ENCODE assay signal across 25 cellular contexts in the genomic region with DNA sequence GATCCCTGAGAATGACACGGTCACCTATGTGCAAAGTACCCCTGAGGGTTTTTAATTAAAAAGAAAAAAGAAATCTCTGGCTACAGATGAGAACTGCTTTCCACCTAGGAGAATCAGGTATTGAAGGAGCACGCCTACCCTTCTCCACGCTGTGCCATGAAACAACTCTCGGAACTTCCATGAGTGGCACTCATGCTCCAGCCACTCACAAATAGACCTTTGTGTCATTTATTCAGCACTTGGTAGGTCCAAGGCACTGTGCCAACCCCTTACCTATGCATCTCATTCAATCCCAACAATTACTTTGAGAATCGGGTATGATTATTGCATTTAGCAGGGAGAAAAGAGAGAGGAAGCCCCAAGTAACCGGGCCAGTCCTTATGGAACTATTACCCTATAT. TPM values are rescaled to one million over a fixed set of nuclear protein-coding genes. Genes with fewer than 3 reads are reported as not detected.
DNase-seq lines count a peak whose midpoint lies in the region; ATAC-seq and TF ChIP-seq lines count a peak whose summit lies in the region.
"Had no signal": no experiment of that assay in that cellular context is flagged by ENCODE, and none has a peak within 500 bp of the region (broad histone marks: within the 10 kb centered on the region; RNA-seq: fewer than 3 reads in every experiment).

No MANE protein-coding gene starts in this region.

- no peaks in the 10 kb centered on the region for H3K27me3 Mint-ChIP-seq in activated CD4-positive, alpha-beta memory T cell treated with anti-CD3 and anti-CD28 coated beads for 36 hours
- peaks cover 12% of the 10 kb centered on the region for H3K27me3 Mint-ChIP-seq in activated CD4-positive, alpha-beta memory T cell treated with anti-CD3 and anti-CD28 coated beads, Interleukin-2, amount 10 ng/mL, durations not matched to agents 7 days and 5 days
- no peaks in the 10 kb centered on the region for H3K27me3 Mint-ChIP-seq in activated T-helper 17 cell treated with anti-CD3 and anti-CD28 coated beads, Interleukin-2, amount 50 U/mL, for 72 hours
- H3K27me3 Mint-ChIP-seq: activated naive CD4-positive, alpha-beta T cell treated with anti-CD3 and anti-CD28 coated beads, Interleukin-2, amount 50 U/mL, for 24 hours had no signal

- H3K4me1 Mint-ChIP-seq in activated CD4-positive, alpha-beta memory T cell treated with anti-CD3 and anti-CD28 coated beads for 36 hours (ENCODE audit: low read depth), result peaks cover 90% of the 10 kb centered on the region
- peaks cover 67% of the 10 kb centered on the region for H3K4me1 Mint-ChIP-seq in activated CD4-positive, alpha-beta memory T cell treated with anti-CD3 and anti-CD28 coated beads, Interleukin-2, amount 10 ng/mL, durations not matched to agents 7 days and 5 days
- H3K4me1 Mint-ChIP-seq in activated T-helper 17 cell treated with anti-CD3 and anti-CD28 coated beads, Interleukin-2, amount 50 U/mL, for 72 hours, result peaks cover 67% of the 10 kb centered on the region

- WGBS in spleen, 5 donors, result 92 to 98% (median 94%) methylated on average over 6 of the region's 6 CpGs

- H4K20me1 ChIP-seq in DND-41 (ENCODE audit: insufficient read depth, low read length), result no peaks in the 10 kb centered on the region

- CTCF ChIA-PET in activated CD4-positive, alpha-beta memory T cell treated with anti-CD3 and anti-CD28 coated beads for 36 hours (lab: Charles Lee), result interaction anchor here (1.1 to 2.8 kb wide), 2 partner anchors 30 to 51 kb away, joined by 4 to 10 read pairs; no protein-coding TSS in a partner anchor
- CTCF ChIA-PET in activated CD4-positive, alpha-beta memory T cell treated with anti-CD3 and anti-CD28 coated beads, Interleukin-2, amount 10 ng/mL, durations not matched to agents 7 days and 5 days (lab: Charles Lee), result no interaction called here

- peaks cover 4% of the 10 kb centered on the region for H3K9me3 Mint-ChIP-seq in activated CD4-positive, alpha-beta memory T cell treated with anti-CD3 and anti-CD28 coated beads for 36 hours
- H3K9me3 Mint-ChIP-seq in activated CD4-positive, alpha-beta memory T cell treated with anti-CD3 and anti-CD28 coated beads, Interleukin-2, amount 10 ng/mL, durations not matched to agents 7 days and 5 days, result peaks cover 1% of the 10 kb centered on the region
- no peaks in the 10 kb centered on the region for H3K9me3 Mint-ChIP-seq in activated T-helper 17 cell treated with anti-CD3 and anti-CD28 coated beads, Interleukin-2, amount 50 U/mL, for 72 hours

- peak overlapping the region; percentile 65 for H3K27ac Mint-ChIP-seq in activated CD4-positive, alpha-beta memory T cell treated with anti-CD3 and anti-CD28 coated beads for 36 hours
- no peak overlapping the region for H3K27ac Mint-ChIP-seq in activated CD4-positive, alpha-beta memory T cell treated with anti-CD3 and anti-CD28 coated beads, Interleukin-2, amount 10 ng/mL, durations not matched to agents 7 days and 5 days
- peak overlapping the region; percentile 87 for H3K27ac Mint-ChIP-seq in activated T-helper 17 cell treated with anti-CD3 and anti-CD28 coated beads, Interleukin-2, amount 50 U/mL, for 72 hours
- H3K27ac Mint-ChIP-seq: neural progenitor cell had no signal

- TF ChIP-seq POLR2A in spleen (IDR thresholded peaks at IDR 0.05), result no peak

- H3K27ac ChIP-seq in DND-41 (ENCODE audit: low read length), result peak overlapping the region; percentile 94
- H3K27ac ChIP-seq in spleen, result peak overlapping the region in 5 of 8 donors; percentile 75 to 82 (median 78)
- H3K27ac ChIP-seq: neural progenitor cell, parathyroid adenoma, RWPE1, thoracic aorta, vagina had no signal

- no peak overlapping the region for H3K4me3 Mint-ChIP-seq in activated CD4-positive, alpha-beta memory T cell treated with anti-CD3 and anti-CD28 coated beads for 36 hours
- H3K4me3 Mint-ChIP-seq in activated CD4-positive, alpha-beta memory T cell treated with anti-CD3 and anti-CD28 coated beads, Interleukin-2, amount 10 ng/mL, durations not matched to agents 7 days and 5 days, result no peak overlapping the region
- peak overlapping the region; percentile 63 for H3K4me3 Mint-ChIP-seq in activated T-helper 17 cell treated with anti-CD3 and anti-CD28 coated beads, Interleukin-2, amount 50 U/mL, for 72 hours
- H3K4me3 Mint-ChIP-seq: neural progenitor cell had no signal

- ATAC-seq in DND-41 (ENCODE audit: insufficient read depth, low read depth) (no peak), GM19397 (IDR thresholded peaks at IDR 0.05; ENCODE audit: unreplicated experiment) (no peak), GM18520 (IDR thresholded peaks at IDR 0.05; ENCODE audit: unreplicated experiment) (no peak)
- no peak for ATAC-seq in activated T-helper 17 cell treated with anti-CD3 and anti-CD28 coated beads, Interleukin-2, amount 50 U/mL, for 72 hours (replicated peaks)
- ATAC-seq: HepG2, left colon had no signal

- H3K4me2 ChIP-seq in DND-41 (ENCODE audit: insufficient read depth, low read length), result no peak overlapping the region; the same call in 1 of the 2 replicates
- H3K4me2 ChIP-seq: neural progenitor cell had no signal

- no peaks in the 10 kb centered on the region for H3K27me3 ChIP-seq in DND-41 (ENCODE audit: insufficient read depth, low read length, poor library complexity)
- H3K27me3 ChIP-seq in spleen (replicated peaks in 1 of 7), result no peaks in the 10 kb centered on the region
- H3K27me3 ChIP-seq: neural progenitor cell, vagina had no signal

- H3K9me3 ChIP-seq in DND-41 (ENCODE audit: insufficient read depth, low read length, severe bottlenecking), result no peaks in the 10 kb centered on the region
- no peaks in the 10 kb centered on the region for H3K9me3 ChIP-seq in spleen
- H3K9me3 ChIP-seq: thoracic aorta, vagina had no signal

- H3K4me1 ChIP-seq in DND-41 (ENCODE audit: insufficient read depth, low read length), result peaks cover 65% of the 10 kb centered on the region
- H3K4me1 ChIP-seq in spleen, result peaks cover 14 to 70% (median 42%) of the 10 kb centered on the region in 6 donors
- H3K4me1 ChIP-seq: parathyroid adenoma had no signal

- H3K79me2 ChIP-seq in DND-41 (ENCODE audit: insufficient read depth, low read length), result no peaks in the 10 kb centered on the region
- H3K79me2 ChIP-seq: parathyroid adenoma had no signal

- no peak overlapping the region for H3K4me3 ChIP-seq in DND-41 (ENCODE audit: low read depth in 1 of 2, low read length in 2 of 2)
- no peak overlapping the region for H3K4me3 ChIP-seq in spleen
- H3K4me3 ChIP-seq: neural progenitor cell, skin epidermis, thoracic aorta, vagina had no signal

- POLR2A ChIA-PET in activated CD4-positive, alpha-beta memory T cell treated with anti-CD3 and anti-CD28 coated beads for 36 hours (lab: Charles Lee), result no interaction called here
- POLR2A ChIA-PET in activated CD4-positive, alpha-beta memory T cell treated with anti-CD3 and anti-CD28 coated beads, Interleukin-2, amount 10 ng/mL, durations not matched to agents 7 days and 5 days (lab: Charles Lee), result interaction anchor here (0.9 to 5.1 kb wide), 4 partner anchors 25 to 46 kb away, joined by 3 to 37 read pairs (median 26); a partner anchor contains a TSS

- no peak overlapping the region for H2AFZ ChIP-seq in DND-41 (ENCODE audit: low read depth, low read length)
- H2AFZ ChIP-seq: neural progenitor cell, parathyroid adenoma had no signal

- no peaks in the 10 kb centered on the region for H3K36me3 ChIP-seq in DND-41 (ENCODE audit: insufficient read depth, low read length)
- H3K36me3 ChIP-seq in spleen, result no peaks in the 10 kb centered on the region
- H3K36me3 ChIP-seq: neural progenitor cell, thoracic aorta, vagina had no signal

- intact Hi-C loops in activated CD4-positive, alpha-beta memory T cell treated with anti-CD3 and anti-CD28 coated beads for 36 hours (cut with micrococcal nuclease), result loop anchor here (1.0 to 10.0 kb wide), 3 partner anchors 26 to 50 kb away; no protein-coding TSS in a partner anchor
- intact Hi-C loops in spleen (cut with DNase I; ENCODE audit: low total_unique reads), result no loop called here

- peaks cover 1% of the 10 kb centered on the region for H3K36me3 Mint-ChIP-seq in activated CD4-positive, alpha-beta memory T cell treated with anti-CD3 and anti-CD28 coated beads for 36 hours
- peaks cover 1% of the 10 kb centered on the region for H3K36me3 Mint-ChIP-seq in activated CD4-positive, alpha-beta memory T cell treated with anti-CD3 and anti-CD28 coated beads, Interleukin-2, amount 10 ng/mL, durations not matched to agents 7 days and 5 days (ENCODE audit: low read depth)
- no peaks in the 10 kb centered on the region for H3K36me3 Mint-ChIP-seq in activated T-helper 17 cell treated with anti-CD3 and anti-CD28 coated beads, Interleukin-2, amount 50 U/mL, for 72 hours (ENCODE audit: low read depth)
- H3K36me3 Mint-ChIP-seq: activated naive CD4-positive, alpha-beta T cell treated with anti-CD3 and anti-CD28 coated beads, Interleukin-2, amount 50 U/mL, for 24 hours; immature natural killer cell; neural progenitor cell had no signal

- H3K9ac ChIP-seq in DND-41 (ENCODE audit: low read depth, low read length), result peak overlapping the region; percentile 45
- H3K9ac ChIP-seq: neural progenitor cell, parathyroid adenoma had no signal

- no peak for DNase-seq in activated CD4-positive, alpha-beta memory T cell treated with anti-CD3 and anti-CD28 coated beads for 36 hours
- no peak for DNase-seq in activated CD4-positive, alpha-beta memory T cell treated with anti-CD3 and anti-CD28 coated beads, Interleukin-2, amount 10 ng/mL, durations not matched to agents 7 days and 5 days
- DNase-seq in DND-41 (no peak), spleen (no peak), NCI-H2196 (lab: John Stamatoyannopoulos, UW; ENCODE audit: unreplicated experiment) (no peak)
- DNase-seq: activated CD8-positive, alpha-beta memory T cell treated with anti-CD3 and anti-CD28 coated beads, Interleukin-2, amount 50 U/mL, for 48 hours; aorta; erythroblast; Kasumi-1; left colon; mammary epithelial cell; NCI-H1417 treated with DMSO at 0.1 percent for 48 hours; NCI-H2081 treated with DMSO at 0.1 percent for 48 hours had no signal

- no peak for TF ChIP-seq CTCF in DND-41 (IDR thresholded peaks at IDR 0.05; ENCODE audit: borderline replicate concordance, extremely low read depth, low read length, poor library complexity, severe bottlenecking)
- TF ChIP-seq CTCF in spleen (IDR thresholded peaks at IDR 0.05 in 8 of 11, conservative IDR thresholded peaks at IDR 0.05 in 3 of 11), result no peak

RNA-seq across cellular contexts. Expression of a gene that starts 44.9 kb away (rescaled TPM):
- total RNA-seq in activated CD4-positive, alpha-beta memory T cell treated with anti-CD3 and anti-CD28 coated beads for 36 hours, result 10 to 100 TPM; 48.9 to 49.0 TPM
- total RNA-seq in activated CD4-positive, alpha-beta memory T cell treated with anti-CD3 and anti-CD28 coated beads, Interleukin-2, amount 10 ng/mL, durations not matched to agents 7 days and 5 days, result 10 to 100 TPM; 94.0 to 94.4 TPM
- 10 to 100 TPM; 59.6 to 76.7 TPM for total RNA-seq in activated T-helper 17 cell treated with anti-CD3 and anti-CD28 coated beads, Interleukin-2, amount 50 U/mL, for 72 hours
- total RNA-seq in spleen, result 10 to 100 TPM; 23.2 to 52.3 (median 30.4) TPM
- polyA plus RNA-seq in spleen, result 10 to 100 TPM; 15.4 to 21.8 (median 16.6) TPM
